Comparison of ENCODE assay signal across 8 cellular contexts in the genomic region with DNA sequence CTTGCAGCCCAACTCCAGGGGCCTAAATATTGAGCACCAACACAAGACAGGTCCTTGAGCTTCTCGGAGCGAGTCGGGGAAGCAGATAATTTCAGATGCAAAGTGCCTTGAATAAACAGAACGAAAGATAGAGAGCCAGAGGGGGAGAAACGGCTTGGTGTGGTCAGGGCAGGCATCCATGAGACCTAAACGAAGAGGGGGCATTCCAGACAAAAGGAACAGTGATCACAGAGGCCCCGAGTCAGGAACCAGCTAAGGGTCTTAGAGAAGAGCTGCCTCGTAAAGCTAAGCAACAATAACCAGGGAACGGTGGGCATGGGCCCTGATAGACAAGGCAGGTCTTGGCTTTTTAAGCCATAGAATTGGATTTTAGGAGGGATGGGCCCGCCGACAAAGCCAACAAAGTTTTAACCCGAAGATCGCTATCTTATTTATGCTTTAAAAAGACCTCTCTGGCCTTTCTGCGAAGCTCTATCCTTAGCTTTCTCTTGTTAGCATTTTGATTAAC. TPM values are rescaled to one million over a fixed set of nuclear protein-coding genes. Genes with fewer than 3 reads are reported as not detected.
DNase-seq lines count a peak whose midpoint lies in the region; ATAC-seq and TF ChIP-seq lines count a peak whose summit lies in the region.

No MANE protein-coding gene starts in this region.

- no peak overlapping the region for H3K4ac ChIP-seq in neuronal stem cell (ENCODE audit: low read length)

- H2AK5ac ChIP-seq in neuronal stem cell (ENCODE audit: low read depth, low read length): no peak overlapping the region

- no peak for DNase-seq in GM06990 (ENCODE audit: extremely low read depth, insufficient read length)
- DNase-seq in coronary artery (ENCODE audit: low spot score): no peak
- DNase-seq in neuronal stem cell (ENCODE audit: low spot score): no peak
- DNase-seq in NCI-H146 (lab: John Stamatoyannopoulos, UW): no peak
- DNase-seq in NCI-H345 (lab: John Stamatoyannopoulos, UW): no peak

- H2BK15ac ChIP-seq in neuronal stem cell (ENCODE audit: low read length): no peak overlapping the region

- H3K27ac ChIP-seq in KOPT-K1 (ENCODE audit: low read depth, low read length, poor library complexity, severe bottlenecking): peak overlapping the region; percentile 57
- peak overlapping the region; percentile 70 to 85 for H3K27ac ChIP-seq in coronary artery
- H3K27ac ChIP-seq in neuronal stem cell (replicated peaks; ENCODE audit: low read length): no peak overlapping the region

- H2BK5ac ChIP-seq in neuronal stem cell (ENCODE audit: low read length): no peak overlapping the region

- TF ChIP-seq CTCF in GM06990 (IDR thresholded peaks at IDR 0.05; ENCODE audit: insufficient read depth, low read length, poor library complexity, severe bottlenecking) (no peak), coronary artery (IDR thresholded peaks at IDR 0.05) (no peak)

- peaks cover 0 to 3% of the 10 kb centered on the region in 2 donors for H3K4me1 ChIP-seq in neuronal stem cell (ENCODE audit: control insufficient read depth in 2 of 2, insufficient read depth in 1 of 2, low read depth in 1 of 2, low read length in 2 of 2)

- ATAC-seq in HG02938 (IDR thresholded peaks at IDR 0.05; ENCODE audit: unreplicated experiment) (no peak), GM19452 (IDR thresholded peaks at IDR 0.05; ENCODE audit: unreplicated experiment) (no peak)

- H2BK120ac ChIP-seq in neuronal stem cell (ENCODE audit: low read depth, low read length): no peak overlapping the region

- H3K14ac ChIP-seq in neuronal stem cell (ENCODE audit: low read length): no peak overlapping the region

- H3K27me3 ChIP-seq in GM06990 (replicated peaks; ENCODE audit: control insufficient read depth, insufficient read depth, low read length): no peaks in the 10 kb centered on the region
- no peaks in the 10 kb centered on the region for H3K27me3 ChIP-seq in neuronal stem cell (ENCODE audit: control insufficient read depth in 3 of 3, insufficient read depth in 3 of 3, low read depth in 1 of 3, low read length in 3 of 3)

- no peak overlapping the region for H3K9ac ChIP-seq in neuronal stem cell (ENCODE audit: low read depth, low read length, poor library complexity)

- peak overlapping the region; percentile 82 for H3K4me2 ChIP-seq in neuronal stem cell (ENCODE audit: insufficient read depth, low read length, poor library complexity, severe bottlenecking)

- peaks cover 2% of the 10 kb centered on the region for H3K79me1 ChIP-seq in neuronal stem cell (ENCODE audit: low read depth, low read length)

- no peak overlapping the region for H2BK12ac ChIP-seq in neuronal stem cell (ENCODE audit: low read length)

- H3K23ac ChIP-seq in neuronal stem cell (ENCODE audit: low read depth, low read length, poor library complexity): no peak overlapping the region

- no CpG with 5 or more reads among the region's 14 CpGs for whole genome bisulfite sequencing in neuronal stem cell (ENCODE audit: extremely low coverage in 2 of 2, insufficient read length in 2 of 2, insufficient replicate concordance in 1 of 2), 2 donors

- no peak overlapping the region for H2AFZ ChIP-seq in neuronal stem cell (ENCODE audit: low read length)

- H4K91ac ChIP-seq in neuronal stem cell (ENCODE audit: low read depth, low read length, poor library complexity): no peak overlapping the region

- peak overlapping the region; percentile 66 for H3K4me3 ChIP-seq in GM06990 (replicated peaks; ENCODE audit: low read depth, low read length)
- H3K4me3 ChIP-seq in coronary artery: peak overlapping the region; percentile 82
- peak overlapping the region in 1 of 2 donors; percentile 7 for H3K4me3 ChIP-seq in neuronal stem cell (ENCODE audit: low read length in 2 of 2)

- H3K18ac ChIP-seq in neuronal stem cell (ENCODE audit: low read length): no peak overlapping the region

- H3K9me3 ChIP-seq in KOPT-K1 (ENCODE audit: insufficient read depth, low read length, poor library complexity, severe bottlenecking) (no peaks in the 10 kb centered on the region), neuronal stem cell (replicated peaks in 1 of 2; ENCODE audit: control insufficient read depth in 2 of 2, insufficient read depth in 1 of 2, low read depth in 1 of 2, low read length in 2 of 2) (no peaks in the 10 kb centered on the region)

- H3K36me3 ChIP-seq in GM06990 (ENCODE audit: control insufficient read depth, insufficient read depth, low read length) (peaks cover 17% of the 10 kb centered on the region), KOPT-K1 (ENCODE audit: insufficient read depth, low read length) (peaks cover 69% of the 10 kb centered on the region), neuronal stem cell (replicated peaks in 1 of 2; ENCODE audit: control insufficient read depth in 2 of 2, insufficient read depth in 2 of 2, low read length in 2 of 2) (peaks cover 28 to 79% of the 10 kb centered on the region in 2 donors)

- H4K8ac ChIP-seq in neuronal stem cell (ENCODE audit: low read depth, low read length): no peak overlapping the region

RNA-seq across cellular contexts. Expression of a gene that starts 0.4 kb away (rescaled TPM):
- polyA plus RNA-seq in neuronal stem cell (2013, experiment 1 of 2): 2.0 TPM
- 2.2 TPM for polyA plus RNA-seq in neuronal stem cell (2013, experiment 2 of 2)

RNA-seq across cellular contexts. Expression of a gene that starts 14.9 kb away (rescaled TPM):
- polyA plus RNA-seq in neuronal stem cell (2013, experiment 1 of 2): 41.3 TPM
- polyA plus RNA-seq in neuronal stem cell (2013, experiment 2 of 2): 43.0 TPM

RNA-seq across cellular contexts. Expression of a gene that starts 38.3 kb away (rescaled TPM):
- 57.0 TPM for polyA plus RNA-seq in neuronal stem cell (2013, experiment 1 of 2)
- polyA plus RNA-seq in neuronal stem cell (2013, experiment 2 of 2): 60.7 TPM
